ENCODE assay signal across 36 cellular contexts in genomic region chr11:125799808-125800207, GRCh38. TPM values are rescaled to one million over a fixed set of nuclear protein-coding genes. Genes with fewer than 3 reads are reported as not detected.
"Had no signal": no experiment of that assay in that cellular context is flagged by ENCODE, and none has a peak within 500 bp of the region (broad histone marks: within the 10 kb centered on the region; RNA-seq: fewer than 3 reads in every experiment).

No MANE protein-coding gene starts in this region.

- H3K4me3 Mint-ChIP-seq: dendritic cell treated with granulocyte-macrophage colony-stimulating factor and Interleukin-4, amounts not matched to agents 40 ng/mL and 50 ng/mL, for 4 days; effector memory CD8-positive, alpha-beta T cell; endodermal cell; immature natural killer cell; mesothelial cell of epicardium; naive B cell had no signal

- H3K27me3 ChIP-seq: colonic mucosa, esophagus squamous epithelium, gastrocnemius medialis, heart right ventricle had no signal

- FAIRE-seq: endometrium had no signal

- H3K9me3 ChIP-seq: colonic mucosa, gastrocnemius medialis had no signal

- H3K4me1 ChIP-seq: colonic mucosa, esophagus squamous epithelium, gastrocnemius medialis, heart right ventricle, left ventricle myocardium inferior, lower lobe of right lung had no signal

- H3K36me3 ChIP-seq: colonic mucosa, esophagus squamous epithelium, gastrocnemius medialis, heart right ventricle, left ventricle myocardium inferior, lower lobe of right lung had no signal

- H3K36me3 Mint-ChIP-seq: mesothelial cell of epicardium had no signal

- H3K4me1 Mint-ChIP-seq: endodermal cell, immature natural killer cell, mesothelial cell of epicardium, naive B cell had no signal

- H3K27ac Mint-ChIP-seq: dendritic cell treated with granulocyte-macrophage colony-stimulating factor and Interleukin-4, amounts not matched to agents 40 ng/mL and 50 ng/mL, for 4 days; effector memory CD8-positive, alpha-beta T cell; endodermal cell; immature natural killer cell; mesothelial cell of epicardium; naive B cell had no signal

- DNase-seq: colonic mucosa; cortex of kidney; effector CD8-positive, alpha-beta T cell; effector memory CD8-positive, alpha-beta T cell; endodermal cell; erythroblast; esophagus squamous epithelium; foreskin fibroblast; foreskin melanocyte; gastrocnemius medialis; glutamatergic neuron; head of caudate nucleus; heart right ventricle; hippocampal formation; immature natural killer cell; islet precursor cell; kidney; kidney glomerular epithelial cell; left colon; left ventricle myocardium inferior; lower lobe of right lung; mesenchymal stem cell; mucosa of descending colon; naive B cell had no signal

- H3K27me3 Mint-ChIP-seq: dendritic cell treated with granulocyte-macrophage colony-stimulating factor and Interleukin-4, amounts not matched to agents 40 ng/mL and 50 ng/mL, for 4 days had no signal

- H3K27ac ChIP-seq: colonic mucosa, epithelial cell of prostate, esophagus squamous epithelium, gastrocnemius medialis, heart right ventricle, left ventricle myocardium inferior, lower lobe of right lung had no signal

- H3K4me3 ChIP-seq: colonic mucosa, esophagus squamous epithelium, gastrocnemius medialis, heart right ventricle, left ventricle myocardium inferior, lower lobe of right lung, mucosa of descending colon had no signal

- ATAC-seq: effector memory CD8-positive, alpha-beta T cell; esophagus mucosa; gastrocnemius medialis; heart right ventricle; left colon; left lobe of liver; lower lobe of right lung; mucosa of descending colon had no signal

RNA-seq across cellular contexts. Expression of gene PATE3, which starts 11.9 kb away (rescaled TPM):
- total RNA-seq: colonic mucosa, dermis microvascular lymphatic vessel endothelial cell, endodermal cell, esophagus mucosa, esophagus squamous epithelium, gastrocnemius medialis, glomerular endothelial cell, heart right ventricle, kidney, left colon, left lobe of liver, left ventricle myocardium inferior, lower leg skin, lower lobe of right lung, lung microvascular endothelial cell, mesenteric fat pad, mesothelial cell of epicardium, mucosa of descending colon, myocyte had no signal
- polyA plus RNA-seq: heart right ventricle, immature natural killer cell had no signal

RNA-seq across cellular contexts. Expression of gene PATE2, which starts 21.2 kb away (rescaled TPM):
- total RNA-seq: colonic mucosa, esophagus mucosa, gastrocnemius medialis, heart right ventricle, kidney, left colon, left lobe of liver, left ventricle myocardium inferior, lower leg skin, lower lobe of right lung, mesenteric fat pad, myocyte had no signal
- polyA plus RNA-seq: heart right ventricle, immature natural killer cell had no signal

RNA-seq across cellular contexts. Expression of gene PATE4, which starts 33.3 kb away (rescaled TPM):
- total RNA-seq: colonic mucosa, dermis microvascular lymphatic vessel endothelial cell, endodermal cell, esophagus mucosa, esophagus squamous epithelium, gastrocnemius medialis, glomerular endothelial cell, heart right ventricle, kidney, left colon, left lobe of liver, left ventricle myocardium inferior, lower leg skin, lower lobe of right lung, lung microvascular endothelial cell, mesenteric fat pad, mesothelial cell of epicardium, mucosa of descending colon, myocyte had no signal
- polyA plus RNA-seq: heart right ventricle, immature natural killer cell had no signal

RNA-seq across cellular contexts. Expression of gene PATE1, which starts 53.7 kb away (rescaled TPM):
- total RNA-seq: colonic mucosa, dermis microvascular lymphatic vessel endothelial cell, endodermal cell, esophagus mucosa, esophagus squamous epithelium, gastrocnemius medialis, glomerular endothelial cell, heart right ventricle, kidney, left colon, left lobe of liver, left ventricle myocardium inferior, lower leg skin, lower lobe of right lung, lung microvascular endothelial cell, mesenteric fat pad, mesothelial cell of epicardium, mucosa of descending colon, myocyte had no signal
- polyA plus RNA-seq: heart right ventricle, immature natural killer cell had no signal
